ENCODE assay signal across 31 cellular contexts in the genomic region with DNA sequence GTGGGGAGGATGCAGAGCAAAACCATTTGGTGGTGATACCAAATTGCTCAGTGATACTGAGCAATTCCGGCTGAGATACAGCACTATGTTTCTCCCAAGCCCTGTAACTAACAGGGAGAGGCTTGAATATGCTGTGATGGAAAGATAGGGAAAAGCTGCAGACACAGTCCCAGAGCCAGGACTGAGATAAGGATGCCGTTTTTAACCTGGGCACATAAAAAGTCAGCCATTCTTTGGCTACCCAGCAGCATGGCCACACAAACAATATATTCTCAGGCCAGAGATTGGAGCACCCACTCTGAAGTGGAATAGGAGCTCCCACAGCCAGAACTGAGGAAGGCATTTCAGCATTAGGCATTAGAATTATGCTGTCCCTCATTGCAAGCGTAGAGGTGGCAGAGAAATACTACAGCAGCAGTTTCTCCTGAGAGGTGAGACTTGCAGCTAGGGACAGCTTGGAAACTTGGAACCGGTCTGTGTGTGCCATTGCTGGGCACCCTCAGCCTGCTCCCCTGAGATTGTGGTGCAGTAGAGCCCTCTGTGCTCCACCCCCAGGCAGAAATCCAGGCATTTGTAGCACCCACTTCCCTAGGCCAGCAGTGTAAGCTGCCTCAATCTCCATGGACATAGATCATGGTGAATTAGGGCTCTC.
"Had no signal": no experiment of that assay in that cellular context is flagged by ENCODE, and none has a peak within 500 bp of the region (broad histone marks: within the 10 kb centered on the region; RNA-seq: fewer than 3 reads in every experiment).

No MANE protein-coding gene starts in this region.

- H3K4me3 ChIP-seq: esophagus muscularis mucosa, gastroesophageal sphincter had no signal

- H3K27me3 ChIP-seq: brain microvascular endothelial cell, esophagus muscularis mucosa, gastroesophageal sphincter had no signal

- H3K4me1 ChIP-seq: esophagus muscularis mucosa, gastroesophageal sphincter had no signal

- ATAC-seq: activated CD4-positive, CD25-positive, alpha-beta regulatory T cell treated with anti-CD3 and anti-CD28 coated beads, Interleukin-2, amount 50 U/mL, for 24 hours; activated CD8-positive, alpha-beta T cell treated with anti-CD3 and anti-CD28 coated beads for 36 hours; activated T-cell treated with anti-CD3 and anti-CD28 coated beads, Interleukin-2, amount 50 U/mL, for 4 hours; activated T-helper 17 cell treated with anti-CD3 and anti-CD28 coated beads, Interleukin-2, amount 50 U/mL, for 72 hours; effector memory CD8-positive, alpha-beta T cell; gastroesophageal sphincter; T-helper 17 cell had no signal

- FAIRE-seq: astrocyte, colon had no signal

- H3K27ac ChIP-seq: brain microvascular endothelial cell, esophagus muscularis mucosa, gastroesophageal sphincter, WERI-Rb-1 had no signal

- DNase-seq: activated B cell treated with CpG ODN at 0.5 μM for 24 hours; activated CD4-positive, alpha-beta T cell treated with anti-CD3 and anti-CD28 coated beads for 48 hours; activated CD4-positive, alpha-beta T cell treated with anti-CD3 and anti-CD28 coated beads, Interleukin-2, amount 50 U/mL, for 1 hour; activated CD4-positive, alpha-beta T cell treated with anti-CD3 and anti-CD28 coated beads, Interleukin-2, amount 50 U/mL, for 48 hours; activated CD8-positive, alpha-beta memory T cell treated with anti-CD3 and anti-CD28 coated beads for 24 hours; activated CD8-positive, alpha-beta T cell treated with anti-CD3 and anti-CD28 coated beads for 36 hours; activated effector memory CD4-positive, alpha-beta T cell treated with Interleukin-2 at 50 U/mL for 16 hours; activated gamma-delta T cell treated with Interleukin-2 at 50 U/mL for 16 hours; activated naive CD4-positive, alpha-beta T cell treated with anti-CD3 and anti-CD28 coated beads, Interleukin-2, amount 50 U/mL, for 16 hours; activated naive CD4-positive, alpha-beta T cell treated with Interleukin-2 at 50 U/mL for 16 hours; activated T-cell treated with anti-CD3 and anti-CD28 coated beads, Interleukin-2, amount 50 U/mL, for 4 hours; amniotic stem cell; anterior cingulate cortex; brain microvascular endothelial cell; caudate nucleus; cortex of kidney; dermis blood vessel endothelial cell; effector CD4-positive, alpha-beta T cell; effector memory CD8-positive, alpha-beta T cell; erythroblast; foreskin melanocyte; T-helper 1 cell; T-helper 17 cell; T1000; WERI-Rb-1 had no signal

- H3K36me3 ChIP-seq: brain microvascular endothelial cell, esophagus muscularis mucosa, gastroesophageal sphincter, WERI-Rb-1 had no signal
